Comparison of ENCODE assay signal across 12 cellular contexts in the genomic region with DNA sequence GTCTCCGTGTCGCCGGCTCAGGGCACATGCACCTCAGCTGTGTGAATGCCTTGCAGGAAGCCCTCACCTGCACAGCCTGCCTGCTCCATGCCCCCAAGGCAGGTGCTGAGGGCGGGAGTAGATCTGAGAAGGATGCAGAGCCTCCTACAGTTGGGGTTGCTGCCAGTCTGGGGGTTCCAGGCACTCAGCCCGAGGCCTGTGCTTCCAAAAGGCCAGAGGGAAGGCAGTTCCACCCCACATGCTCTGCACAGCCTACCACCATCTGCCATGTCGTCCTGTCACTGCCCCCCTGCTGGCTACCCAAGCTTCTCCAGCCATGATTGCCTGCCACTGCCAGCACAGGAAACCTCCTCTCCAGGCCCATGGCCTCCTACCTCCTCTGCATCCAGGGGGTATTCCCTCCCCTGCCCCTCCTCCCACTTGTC. TPM values are rescaled to one million over a fixed set of nuclear protein-coding genes. Genes with fewer than 3 reads are reported as not detected.
DNase-seq lines count a peak whose midpoint lies in the region; ATAC-seq and TF ChIP-seq lines count a peak whose summit lies in the region.
"Had no signal": no experiment of that assay in that cellular context is flagged by ENCODE, and none has a peak within 500 bp of the region (broad histone marks: within the 10 kb centered on the region; RNA-seq: fewer than 3 reads in every experiment).

No MANE protein-coding gene starts in this region.

- H3K27me3 ChIP-seq in lower lobe of right lung (ENCODE audit: low read depth) (no peaks in the 10 kb centered on the region), testis (no peaks in the 10 kb centered on the region)
- H3K27me3 ChIP-seq: SJSA1 had no signal

- intact Hi-C loops in lower lobe of right lung (cut with DNase I) (no loop called here), testis (cut with DNase I; ENCODE audit: low total_unique reads) (no loop called here)

- POLR2A ChIA-PET in HEK293 (lab: Yijun Ruan, JAX): no interaction called here
- POLR2A ChIA-PET in activated naive CD8-positive, alpha-beta T cell treated with anti-CD3 and anti-CD28 coated beads, Interleukin-2, amount 10 ng/mL, durations not matched to agents 7 days and 5 days (lab: Charles Lee): interaction anchor here (4.3 kb wide), 1 partner anchor 20 kb away, joined by 61 read pairs; the partner anchor contains the start of gene ACSS1

- no peaks in the 10 kb centered on the region for H3K9me3 ChIP-seq in HEK293 (ENCODE audit: control insufficient read depth, insufficient read depth, low read depth, low read length)
- H3K9me3 ChIP-seq in lower lobe of right lung: no peaks in the 10 kb centered on the region
- H3K9me3 ChIP-seq in testis: no peaks in the 10 kb centered on the region
- H3K9me3 ChIP-seq: SJSA1 had no signal

- no peaks in the 10 kb centered on the region for H3K4me1 ChIP-seq in HEK293 (ENCODE audit: control insufficient read depth, insufficient read depth, low read length)
- peaks cover 92% of the 10 kb centered on the region for H3K4me1 ChIP-seq in lower lobe of right lung
- H3K4me1 ChIP-seq in testis: peaks cover 94% of the 10 kb centered on the region

- DNase-seq in activated naive CD8-positive, alpha-beta T cell treated with anti-CD3 and anti-CD28 coated beads, Interleukin-2, amount 10 ng/mL, durations not matched to agents 7 days and 5 days: no peak
- DNase-seq in lower lobe of right lung (no peak), testis (no peak), NCI-H1092 (lab: John Stamatoyannopoulos, UW) (no peak)
- DNase-seq: activated CD4-positive, CD25-positive, alpha-beta regulatory T cell treated with anti-CD3 and anti-CD28 coated beads, Interleukin-2, amount 50 U/mL, for 72 hours; activated gamma-delta T cell; glutamatergic neuron; NCI-H526 had no signal

- H3K9me3 Mint-ChIP-seq in activated naive CD8-positive, alpha-beta T cell treated with anti-CD3 and anti-CD28 coated beads, Interleukin-2, amount 10 ng/mL, durations not matched to agents 7 days and 5 days: no peaks in the 10 kb centered on the region

- peak overlapping the region; percentile 94 for H3K27ac Mint-ChIP-seq in activated naive CD8-positive, alpha-beta T cell treated with anti-CD3 and anti-CD28 coated beads, Interleukin-2, amount 10 ng/mL, durations not matched to agents 7 days and 5 days

- H3K27me3 Mint-ChIP-seq in activated naive CD8-positive, alpha-beta T cell treated with anti-CD3 and anti-CD28 coated beads, Interleukin-2, amount 10 ng/mL, durations not matched to agents 7 days and 5 days: no peaks in the 10 kb centered on the region

- peaks cover 2% of the 10 kb centered on the region for H3K36me3 Mint-ChIP-seq in activated naive CD8-positive, alpha-beta T cell treated with anti-CD3 and anti-CD28 coated beads, Interleukin-2, amount 10 ng/mL, durations not matched to agents 7 days and 5 days

- H3K36me3 ChIP-seq in HEK293 (ENCODE audit: control insufficient read depth in 2 of 2, insufficient read depth in 1 of 2, low read length in 2 of 2) (no peaks in the 10 kb centered on the region), lower lobe of right lung (no peaks in the 10 kb centered on the region), testis (ENCODE audit: low read depth, missing control alignments) (no peaks in the 10 kb centered on the region)
- H3K36me3 ChIP-seq: SJSA1 had no signal

- ATAC-seq in activated naive CD8-positive, alpha-beta T cell treated with anti-CD3 and anti-CD28 coated beads, Interleukin-2, amount 10 ng/mL, durations not matched to agents 7 days and 5 days (ENCODE audit: low read depth): no peak
- ATAC-seq in lower lobe of right lung: no peak
- no peak for ATAC-seq in GM18907 (IDR thresholded peaks at IDR 0.05; ENCODE audit: unreplicated experiment)
- no peak for ATAC-seq in HG03439 (IDR thresholded peaks at IDR 0.05; ENCODE audit: unreplicated experiment)

- no peak for TF ChIP-seq POLR2A in testis (IDR thresholded peaks at IDR 0.05)

- H3K4me1 Mint-ChIP-seq in activated naive CD8-positive, alpha-beta T cell treated with anti-CD3 and anti-CD28 coated beads, Interleukin-2, amount 10 ng/mL, durations not matched to agents 7 days and 5 days: peaks cover 45% of the 10 kb centered on the region

- CTCF ChIA-PET in HEK293 (lab: Yijun Ruan, JAX): no interaction called here

- H3K27ac ChIP-seq in HEK293 (ENCODE audit: extremely low read depth, low read depth, low read length): no peak overlapping the region
- H3K27ac ChIP-seq in lower lobe of right lung: peak overlapping the region; percentile 73
- H3K27ac ChIP-seq in testis: peak overlapping the region; percentile 32 to 77
- H3K27ac ChIP-seq: SJSA1 had no signal

- WGBS in testis, 2 donors: 78 to 83% methylated on average over 5 to 6 of the region's 6 CpGs

- H3K4me3 ChIP-seq in HEK293 (ENCODE audit: low read depth, low read length) (no peak overlapping the region), lower lobe of right lung (no peak overlapping the region), testis (no peak overlapping the region)
- H3K4me3 ChIP-seq: SJSA1 had no signal

- TF ChIP-seq CTCF in HEK293 (tag by site-specific recombination; IDR thresholded peaks at IDR 0.05): no peak
- TF ChIP-seq CTCF in lower lobe of right lung (IDR thresholded peaks at IDR 0.05): no peak
- TF ChIP-seq CTCF in testis (IDR thresholded peaks at IDR 0.05): no peak

- no peak overlapping the region for H3K4me3 Mint-ChIP-seq in activated naive CD8-positive, alpha-beta T cell treated with anti-CD3 and anti-CD28 coated beads, Interleukin-2, amount 10 ng/mL, durations not matched to agents 7 days and 5 days

TF ChIP-seq in HEK293, 187 proteins besides CTCF, POLR2A, EP300 and RAD21:
- TF ChIP-seq ZBTB21 (tag by site-specific recombination; IDR thresholded peaks at IDR 0.05): no peak
- TF ChIP-seq, protein P1, sequence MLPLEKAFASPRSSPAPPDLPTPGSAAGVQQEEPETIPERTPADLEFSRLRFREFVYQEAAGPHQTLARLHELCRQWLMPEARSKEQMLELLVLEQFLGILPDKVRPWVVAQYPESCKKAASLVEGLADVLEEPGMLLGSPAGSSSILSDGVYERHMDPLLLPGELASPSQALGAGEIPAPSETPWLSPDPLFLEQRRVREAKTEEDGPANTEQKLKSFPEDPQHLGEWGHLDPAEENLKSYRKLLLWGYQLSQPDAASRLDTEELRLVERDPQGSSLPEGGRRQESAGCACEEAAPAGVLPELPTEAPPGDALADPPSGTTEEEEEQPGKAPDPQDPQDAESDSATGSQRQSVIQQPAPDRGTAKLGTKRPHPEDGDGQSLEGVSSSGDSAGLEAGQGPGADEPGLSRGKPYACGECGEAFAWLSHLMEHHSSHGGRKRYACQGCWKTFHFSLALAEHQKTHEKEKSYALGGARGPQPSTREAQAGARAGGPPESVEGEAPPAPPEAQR (tag by site-specific recombination; IDR thresholded peaks at IDR 0.05): no peak
- no peak for TF ChIP-seq YY1 (tag by site-specific recombination; IDR thresholded peaks at IDR 0.05)
- no peak for TF ChIP-seq MZF1 (tag by site-specific recombination; IDR thresholded peaks at IDR 0.05; ENCODE audit: borderline replicate concordance)
- no peak for TF ChIP-seq ZNF654 (tag by site-specific recombination; IDR thresholded peaks at IDR 0.05; ENCODE audit: low read depth)
- TF ChIP-seq, protein P2, sequence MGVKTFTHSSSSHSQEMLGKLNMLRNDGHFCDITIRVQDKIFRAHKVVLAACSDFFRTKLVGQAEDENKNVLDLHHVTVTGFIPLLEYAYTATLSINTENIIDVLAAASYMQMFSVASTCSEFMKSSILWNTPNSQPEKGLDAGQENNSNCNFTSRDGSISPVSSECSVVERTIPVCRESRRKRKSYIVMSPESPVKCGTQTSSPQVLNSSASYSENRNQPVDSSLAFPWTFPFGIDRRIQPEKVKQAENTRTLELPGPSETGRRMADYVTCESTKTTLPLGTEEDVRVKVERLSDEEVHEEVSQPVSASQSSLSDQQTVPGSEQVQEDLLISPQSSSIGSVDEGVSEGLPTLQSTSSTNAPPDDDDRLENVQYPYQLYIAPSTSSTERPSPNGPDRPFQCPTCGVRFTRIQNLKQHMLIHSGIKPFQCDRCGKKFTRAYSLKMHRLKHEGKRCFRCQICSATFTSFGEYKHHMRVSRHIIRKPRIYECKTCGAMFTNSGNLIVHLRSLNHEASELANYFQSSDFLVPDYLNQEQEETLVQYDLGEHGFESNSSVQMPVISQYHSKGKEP (tag by site-specific recombination; IDR thresholded peaks at IDR 0.05): no peak
- no peak for TF ChIP-seq ZNF426 (tag by site-specific recombination; IDR thresholded peaks at IDR 0.05)
- no peak for TF ChIP-seq ZNF585B (tag by site-specific recombination; IDR thresholded peaks at IDR 0.05)
- 0 out of 2 replicates have a peak, but pooled peaks have one; percentile 17 for TF ChIP-seq ZNF600 (tag by site-specific recombination; IDR thresholded peaks at IDR 0.05)
- TF ChIP-seq EGR2 (tag by site-specific recombination; IDR thresholded peaks at IDR 0.05; ENCODE audit: low read depth): 0 out of 2 replicates have a peak, but pooled peaks have one; percentile 9
- peak; percentile 77 for TF ChIP-seq GLIS1 (tag by site-specific recombination; IDR thresholded peaks at IDR 0.05)
- TF ChIP-seq ZIC2 (tag by site-specific recombination; IDR thresholded peaks at IDR 0.05): peak; percentile 75
- 0 out of 2 replicates have a peak, but pooled peaks have one; percentile 12 for TF ChIP-seq ZNF341 (tag by site-specific recombination; IDR thresholded peaks at IDR 0.05; ENCODE audit: low read depth)
- no peak for TF ChIP-seq ZNF114 (tag by site-specific recombination; IDR thresholded peaks at IDR 0.05)

RNA-seq across cellular contexts. Expression of gene ACSS1, which starts 19.3 kb away (rescaled TPM):
- 10 to 100 TPM; 53.3 to 55.8 TPM for total RNA-seq in activated naive CD8-positive, alpha-beta T cell treated with anti-CD3 and anti-CD28 coated beads, Interleukin-2, amount 10 ng/mL, durations not matched to agents 7 days and 5 days
- 41.8 TPM for total RNA-seq in lower lobe of right lung
- 100 to 1,000 TPM; 162 to 184 TPM for total RNA-seq in testis
- polyA plus RNA-seq in testis (ENCODE audit: insufficient read depth, low read depth, low replicate concordance): 61.5 TPM

RNA-seq across cellular contexts. Expression of gene VSX1, which starts 43.3 kb away (rescaled TPM):
- not detected for total RNA-seq in activated naive CD8-positive, alpha-beta T cell treated with anti-CD3 and anti-CD28 coated beads, Interleukin-2, amount 10 ng/mL, durations not matched to agents 7 days and 5 days
- total RNA-seq in lower lobe of right lung (not detected), testis (under 1 TPM; 0.16 to 0.37 TPM)
- 0.38 TPM for polyA plus RNA-seq in testis (ENCODE audit: insufficient read depth, low read depth, low replicate concordance)
- total RNA-seq: SJSA1 had no signal

RNA-seq across cellular contexts. Expression of gene APMAP, which starts 46.1 kb away (rescaled TPM):
- total RNA-seq in activated naive CD8-positive, alpha-beta T cell treated with anti-CD3 and anti-CD28 coated beads, Interleukin-2, amount 10 ng/mL, durations not matched to agents 7 days and 5 days: 10 to 100 TPM; 60.7 to 64.6 TPM
- total RNA-seq in lower lobe of right lung: 82.9 TPM
- total RNA-seq in testis: 100 to 1,000 TPM in 1 of 2 donors, 10 to 100 TPM in 1; 92.3 to 105 TPM
- polyA plus RNA-seq in testis (ENCODE audit: insufficient read depth, low read depth, low replicate concordance): 135 TPM
